In genomic region chr17:56297142-56297541, GRCh38 we compare ENCODE assay signal across 10 cellular contexts.
A peak's percentile ranks its signal among the peaks of the same experiment; 100 is the strongest.
DNase-seq lines count a peak whose midpoint lies in the region; ATAC-seq and TF ChIP-seq lines count a peak whose summit lies in the region.
"Had no signal": no experiment of that assay in that cellular context is flagged by ENCODE, and none has a peak within 500 bp of the region (broad histone marks: within the 10 kb centered on the region; RNA-seq: fewer than 3 reads in every experiment).

No MANE protein-coding gene starts in this region.

- H3K4me3 Mint-ChIP-seq in activated naive CD8-positive, alpha-beta T cell treated with anti-CD3 and anti-CD28 coated beads, Interleukin-2, amount 50 U/mL, for 24 hours, result no peak overlapping the region
- H3K4me3 Mint-ChIP-seq: mesothelial cell of epicardium had no signal

- H3K36me3 Mint-ChIP-seq in activated naive CD8-positive, alpha-beta T cell treated with anti-CD3 and anti-CD28 coated beads, Interleukin-2, amount 50 U/mL, for 24 hours (ENCODE audit: low read depth), result no peaks in the 10 kb centered on the region
- H3K36me3 Mint-ChIP-seq: mesothelial cell of epicardium had no signal

- intact Hi-C loops in right lobe of liver (cut with DNase I), result no loop called here

- TF ChIP-seq CTCF in right lobe of liver (IDR thresholded peaks at IDR 0.05), result no peak

- no peaks in the 10 kb centered on the region for H3K9me3 ChIP-seq in right lobe of liver

- WGBS in right lobe of liver (ENCODE audit: insufficient coverage, low coverage, low lambda C conversion rate, missing lambda C conversion rate), result 18% methylated on average over 6 of the region's 8 CpGs

- no peaks in the 10 kb centered on the region for H3K4me1 ChIP-seq in right lobe of liver

- H3K9me3 Mint-ChIP-seq in activated naive CD8-positive, alpha-beta T cell treated with anti-CD3 and anti-CD28 coated beads, Interleukin-2, amount 50 U/mL, for 24 hours, result no peaks in the 10 kb centered on the region
- H3K9me3 Mint-ChIP-seq: mesothelial cell of epicardium had no signal

- H3K27me3 Mint-ChIP-seq in activated naive CD8-positive, alpha-beta T cell treated with anti-CD3 and anti-CD28 coated beads, Interleukin-2, amount 50 U/mL, for 24 hours, result no peaks in the 10 kb centered on the region

- ATAC-seq in activated naive CD8-positive, alpha-beta T cell treated with anti-CD3 and anti-CD28 coated beads, Interleukin-2, amount 50 U/mL, for 24 hours, result peak; percentile 94
- no peak for ATAC-seq in HG03439 (IDR thresholded peaks at IDR 0.05; ENCODE audit: unreplicated experiment)
- ATAC-seq in right lobe of liver, result no peak

- H3K27ac ChIP-seq in right lobe of liver, result no peak overlapping the region
- H3K27ac ChIP-seq: epithelial cell of prostate had no signal

- DNase-seq in GDM1 (lab: John Stamatoyannopoulos, UW) (peak; percentile 96), NOMO-1 (lab: John Stamatoyannopoulos, UW; ENCODE audit: unreplicated experiment in 2 of 2) (peak; percentile 78 to 79), retina (peak; percentile 12), DMS114 treated with DMSO at 0.1 percent for 48 hours (lab: John Stamatoyannopoulos, UW; ENCODE audit: unreplicated experiment) (no peak), right lobe of liver (no peak), DMS53 (lab: John Stamatoyannopoulos, UW) (no peak)
- peak; percentile 38 for DNase-seq in activated naive CD8-positive, alpha-beta T cell treated with anti-CD3 and anti-CD28 coated beads, Interleukin-2, amount 50 U/mL, for 24 hours

- H3K4me1 Mint-ChIP-seq in activated naive CD8-positive, alpha-beta T cell treated with anti-CD3 and anti-CD28 coated beads, Interleukin-2, amount 50 U/mL, for 24 hours, result peaks cover 25% of the 10 kb centered on the region
- H3K4me1 Mint-ChIP-seq: mesothelial cell of epicardium had no signal

- H3K27ac Mint-ChIP-seq in activated naive CD8-positive, alpha-beta T cell treated with anti-CD3 and anti-CD28 coated beads, Interleukin-2, amount 50 U/mL, for 24 hours, result no peak overlapping the region
- H3K27ac Mint-ChIP-seq: mesothelial cell of epicardium had no signal

- no peaks in the 10 kb centered on the region for H3K27me3 ChIP-seq in right lobe of liver

- no peak overlapping the region for H3K4me3 ChIP-seq in right lobe of liver

- no peak for TF ChIP-seq POLR2A in right lobe of liver (IDR thresholded peaks at IDR 0.05)

- H3K36me3 ChIP-seq in right lobe of liver, result no peaks in the 10 kb centered on the region

Comparison
In these comparisons a context has a peak if more than half of its experiments do, and no peak if none do; other contexts are left out.
1. DNase-seq: peak in GDM1 (single experiment), NOMO-1 (2 of 2), activated naive CD8-positive, alpha-beta T cell treated with anti-CD3 and anti-CD28 coated beads, Interleukin-2, amount 50 U/mL, for 24 hours (single experiment) and retina (single experiment); none in DMS114 treated with DMSO at 0.1 percent for 48 hours (single experiment), right lobe of liver (0 of 3) and DMS53 (single experiment).